15 cellular contexts compared by ENCODE assay signal in genomic region chr7:29287366-29287765, GRCh38.
DNase-seq lines count a peak whose midpoint lies in the region; ATAC-seq, FAIRE-seq and TF ChIP-seq lines count a peak whose summit lies in the region.
"Had no signal": no experiment of that assay in that cellular context is flagged by ENCODE, and none has a peak within 500 bp of the region (broad histone marks: within the 10 kb centered on the region; RNA-seq: fewer than 3 reads in every experiment).

No MANE protein-coding gene starts in this region.

- H3K4me1 Mint-ChIP-seq in astrocyte (ENCODE audit: low read depth, unreplicated experiment): peaks cover 17% of the 10 kb centered on the region
- H3K4me1 Mint-ChIP-seq: CD4-positive, CD25-positive, alpha-beta regulatory T cell had no signal

- no peak overlapping the region for H2AFZ ChIP-seq in astrocyte (ENCODE audit: low read depth, low read length)

- H3K27me3 Mint-ChIP-seq in astrocyte (ENCODE audit: low read depth, unreplicated experiment): peaks cover 13% of the 10 kb centered on the region
- H3K27me3 Mint-ChIP-seq: CD4-positive, CD25-positive, alpha-beta regulatory T cell had no signal

- H4K20me1 ChIP-seq in astrocyte (ENCODE audit: insufficient read depth, low read length): peaks cover 4% of the 10 kb centered on the region

- DNase-seq in AG08395 (ENCODE audit: low spot score) (peak; percentile 70), HS-27A (ENCODE audit: low read depth) (peak; percentile 52), astrocyte (ENCODE audit: low read depth) (peak; percentile 94), kidney epithelial cell (ENCODE audit: low read depth) (peak; percentile 90), NCI-H2107 treated with DMSO at 0.1 percent for 48 hours (lab: John Stamatoyannopoulos, UW; ENCODE audit: unreplicated experiment) (no peak), T1000 (lab: John Stamatoyannopoulos, UW) (no peak)
- DNase-seq: CD4-positive, CD25-positive, alpha-beta regulatory T cell; Kasumi-1; NCI-H82; stimulated activated CD4-positive, alpha-beta T cell treated with anti-CD3 and anti-CD28 coated beads, Interleukin-15, amount 100 ng/mL, for 24 hours; stimulated activated naive CD4-positive, alpha-beta T cell treated with Interleukin-2 at 50 U/mL for 16 hours had no signal

- peak overlapping the region; percentile 60 for H3K27ac Mint-ChIP-seq in astrocyte (ENCODE audit: unreplicated experiment)
- H3K27ac Mint-ChIP-seq: CD4-positive, CD25-positive, alpha-beta regulatory T cell; T-helper 1 cell treated with Interleukin-12 subunit alpha and Interleukin-12 subunit beta and Interleukin-4 antibody, amounts not matched to agents 30 μg/mL and 1 μg/mL, for 36 hours had no signal

- H3K9ac ChIP-seq in astrocyte (ENCODE audit: low read length): no peak overlapping the region

- TF ChIP-seq CTCF in astrocyte (IDR thresholded peaks at IDR 0.05; ENCODE audit: insufficient read depth, low read depth, low read length): no peak
- TF ChIP-seq CTCF in kidney epithelial cell (IDR thresholded peaks at IDR 0.05; ENCODE audit: insufficient read depth, low read length, poor library complexity, severe bottlenecking): no peak

- H3K4me3 Mint-ChIP-seq in astrocyte (ENCODE audit: unreplicated experiment): no peak overlapping the region
- H3K4me3 Mint-ChIP-seq: CD4-positive, CD25-positive, alpha-beta regulatory T cell; T-helper 1 cell treated with Interleukin-12 subunit alpha and Interleukin-12 subunit beta and Interleukin-4 antibody, amounts not matched to agents 30 μg/mL and 1 μg/mL, for 36 hours had no signal

- H3K4me2 ChIP-seq in astrocyte (ENCODE audit: low read length): peak overlapping the region; percentile 37

- H3K27me3 ChIP-seq in astrocyte (ENCODE audit: insufficient read depth, low read length) (peaks cover 25% of the 10 kb centered on the region), kidney epithelial cell (ENCODE audit: control insufficient read depth, insufficient read depth, low read length) (no peaks in the 10 kb centered on the region)

- H3K36me3 Mint-ChIP-seq in astrocyte (ENCODE audit: low read depth, unreplicated experiment): no peaks in the 10 kb centered on the region
- H3K36me3 Mint-ChIP-seq: CD4-positive, CD25-positive, alpha-beta regulatory T cell had no signal

- H3K27ac ChIP-seq in astrocyte (ENCODE audit: low read depth, low read length): no peak overlapping the region

- no peaks in the 10 kb centered on the region for H3K36me3 ChIP-seq in astrocyte (ENCODE audit: insufficient read depth, low read length)
- no peaks in the 10 kb centered on the region for H3K36me3 ChIP-seq in kidney epithelial cell (ENCODE audit: control insufficient read depth, insufficient read depth, low read length)

- no peak for FAIRE-seq in astrocyte (lab: Jason Lieb, UNC)
- FAIRE-seq: colon had no signal

- H3K79me2 ChIP-seq in astrocyte (ENCODE audit: insufficient read depth, low read length): no peaks in the 10 kb centered on the region

- H3K4me3 ChIP-seq in astrocyte (ENCODE audit: insufficient read depth, low read depth, low read length) (no peak overlapping the region), kidney epithelial cell (ENCODE audit: low read depth, low read length) (no peak overlapping the region)

- no peaks in the 10 kb centered on the region for H3K9me3 Mint-ChIP-seq in astrocyte (ENCODE audit: unreplicated experiment)
- H3K9me3 Mint-ChIP-seq: T-helper 1 cell treated with Interleukin-12 subunit alpha and Interleukin-12 subunit beta and Interleukin-4 antibody, amounts not matched to agents 30 μg/mL and 1 μg/mL, for 36 hours had no signal

- no peak for ATAC-seq in HG03565 (IDR thresholded peaks at IDR 0.05; ENCODE audit: unreplicated experiment)
- no peak for ATAC-seq in GM19455 (IDR thresholded peaks at IDR 0.05; ENCODE audit: unreplicated experiment)

- H3K9me3 ChIP-seq in astrocyte (ENCODE audit: insufficient read depth, low read depth, low read length): no peaks in the 10 kb centered on the region

- peaks cover 37% of the 10 kb centered on the region for H3K4me1 ChIP-seq in astrocyte (ENCODE audit: insufficient read depth, low read length)

Comparison
In these comparisons a context has a peak if more than half of its experiments do, and no peak if none do; other contexts are left out.
1. DNase-seq: peak in AG08395 (single experiment), HS-27A (single experiment), astrocyte (single experiment) and kidney epithelial cell (single experiment); none in NCI-H2107 treated with DMSO at 0.1 percent for 48 hours (single experiment) and T1000 (single experiment).